1 cellular context compared by ENCODE assay signal in the genomic region with DNA sequence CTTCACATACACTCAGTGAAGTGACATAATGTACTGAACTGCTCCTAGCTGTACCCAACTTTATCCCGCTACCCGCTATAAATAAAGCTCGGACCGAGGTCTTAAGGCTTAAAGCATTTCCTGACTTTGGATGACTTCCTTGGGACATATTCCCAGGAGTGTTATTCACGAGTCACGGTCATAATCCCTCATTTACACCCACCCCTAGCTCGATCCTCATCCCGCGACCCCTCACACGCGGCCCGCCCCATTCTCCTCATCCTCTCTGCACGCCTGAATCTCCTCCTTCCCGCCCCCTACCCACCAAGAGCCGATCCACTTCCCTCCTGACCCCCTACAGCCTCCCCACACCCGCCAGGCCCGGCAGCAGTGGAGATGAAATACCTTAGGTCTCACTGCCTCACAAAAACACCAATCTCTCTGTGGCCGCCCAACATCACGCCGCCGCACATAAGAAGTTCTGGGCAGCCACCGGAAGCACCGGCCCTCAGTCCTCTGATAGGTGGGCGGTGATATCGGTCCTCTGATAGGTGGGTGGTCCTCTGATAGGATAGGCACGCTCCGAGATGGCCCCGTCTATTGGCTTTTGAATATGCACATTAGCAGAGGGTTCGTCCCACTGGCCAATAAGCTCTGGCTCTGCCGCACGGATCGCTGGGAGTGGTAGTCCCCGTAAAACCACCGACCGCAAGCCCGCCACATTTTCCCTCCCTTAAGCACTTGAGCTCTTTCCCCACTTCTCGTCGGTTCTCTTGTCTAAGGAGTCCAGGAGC.
A peak's percentile ranks its signal among the peaks of the same experiment; 100 is the strongest.
TF ChIP-seq lines count a peak whose summit lies in the region.

TSS of gene WDCP (minus strand) at position 462 of the 773 bp plus-strand sequence. CDS start 7,897 bp downstream, outside the sequence.

TF ChIP-seq in HepG2, 621 proteins besides CTCF, POLR2A, EP300 and RAD21 (continued from another document and continues in another):
- 0 out of 2 replicates have a peak, but pooled peaks have one; percentile 40 for TF ChIP-seq ZBTB7B (CRISPR knock-in tag; IDR thresholded peaks at IDR 0.05)
- TF ChIP-seq GABPA (IDR thresholded peaks at IDR 0.05; ENCODE audit: low read depth, low read length), result peak; percentile 77
- peak; percentile 96 for TF ChIP-seq GABPA (CRISPR knock-in tag; IDR thresholded peaks at IDR 0.05; ENCODE audit: low read depth)
- no peak for TF ChIP-seq TMF1 (CRISPR knock-in tag; IDR thresholded peaks at IDR 0.05; ENCODE audit: low read depth)
- TF ChIP-seq PPARG (CRISPR knock-in tag; conservative IDR thresholded peaks at IDR 0.05), result no peak
- no peak for TF ChIP-seq TCF7 (IDR thresholded peaks at IDR 0.05; ENCODE audit: low read depth)
- TF ChIP-seq ZHX1 (CRISPR knock-in tag; IDR thresholded peaks at IDR 0.05; ENCODE audit: low read depth), result 0 out of 2 replicates have a peak, but pooled peaks have one; percentile 30
- no peak for TF ChIP-seq ZNF768 (CRISPR knock-in tag; IDR thresholded peaks at IDR 0.05)
- peak; percentile 83 for TF ChIP-seq ZNF776 (CRISPR knock-in tag; IDR thresholded peaks at IDR 0.05)
- no peak for TF ChIP-seq GTF2F1 (IDR thresholded peaks at IDR 0.05; ENCODE audit: low read length)
- no peak for TF ChIP-seq PLSCR1 (CRISPR knock-in tag; IDR thresholded peaks at IDR 0.05; ENCODE audit: borderline replicate concordance)
- TF ChIP-seq ESRRA (CRISPR knock-in tag; IDR thresholded peaks at IDR 0.05; ENCODE audit: low read depth), result peak; percentile 42; the same call in 1 of the 2 replicates
- TF ChIP-seq ZNF737 (CRISPR knock-in tag; IDR thresholded peaks at IDR 0.05; ENCODE audit: borderline replicate concordance), result no peak
- no peak for TF ChIP-seq ZNF451 (CRISPR knock-in tag; IDR thresholded peaks at IDR 0.05)
- no peak for TF ChIP-seq ZBTB4 (CRISPR knock-in tag; IDR thresholded peaks at IDR 0.05; ENCODE audit: borderline replicate concordance)
- no peak for TF ChIP-seq ZSCAN20 (CRISPR knock-in tag; IDR thresholded peaks at IDR 0.05; ENCODE audit: borderline replicate concordance)
- TF ChIP-seq, protein P1, sequence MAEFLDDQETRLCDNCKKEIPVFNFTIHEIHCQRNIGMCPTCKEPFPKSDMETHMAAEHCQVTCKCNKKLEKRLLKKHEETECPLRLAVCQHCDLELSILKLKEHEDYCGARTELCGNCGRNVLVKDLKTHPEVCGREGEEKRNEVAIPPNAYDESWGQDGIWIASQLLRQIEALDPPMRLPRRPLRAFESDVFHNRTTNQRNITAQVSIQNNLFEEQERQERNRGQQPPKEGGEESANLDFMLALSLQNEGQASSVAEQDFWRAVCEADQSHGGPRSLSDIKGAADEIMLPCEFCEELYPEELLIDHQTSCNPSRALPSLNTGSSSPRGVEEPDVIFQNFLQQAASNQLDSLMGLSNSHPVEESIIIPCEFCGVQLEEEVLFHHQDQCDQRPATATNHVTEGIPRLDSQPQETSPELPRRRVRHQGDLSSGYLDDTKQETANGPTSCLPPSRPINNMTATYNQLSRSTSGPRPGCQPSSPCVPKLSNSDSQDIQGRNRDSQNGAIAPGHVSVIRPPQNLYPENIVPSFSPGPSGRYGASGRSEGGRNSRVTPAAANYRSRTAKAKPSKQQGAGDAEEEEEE (CRISPR knock-in tag; IDR thresholded peaks at IDR 0.05; ENCODE audit: borderline replicate concordance), result no peak
- no peak for TF ChIP-seq ZNF136 (CRISPR knock-in tag; IDR thresholded peaks at IDR 0.05; ENCODE audit: low read depth)
- no peak for TF ChIP-seq ARNT2 (CRISPR knock-in tag; IDR thresholded peaks at IDR 0.05; ENCODE audit: low read depth)
- TF ChIP-seq, protein P2, sequence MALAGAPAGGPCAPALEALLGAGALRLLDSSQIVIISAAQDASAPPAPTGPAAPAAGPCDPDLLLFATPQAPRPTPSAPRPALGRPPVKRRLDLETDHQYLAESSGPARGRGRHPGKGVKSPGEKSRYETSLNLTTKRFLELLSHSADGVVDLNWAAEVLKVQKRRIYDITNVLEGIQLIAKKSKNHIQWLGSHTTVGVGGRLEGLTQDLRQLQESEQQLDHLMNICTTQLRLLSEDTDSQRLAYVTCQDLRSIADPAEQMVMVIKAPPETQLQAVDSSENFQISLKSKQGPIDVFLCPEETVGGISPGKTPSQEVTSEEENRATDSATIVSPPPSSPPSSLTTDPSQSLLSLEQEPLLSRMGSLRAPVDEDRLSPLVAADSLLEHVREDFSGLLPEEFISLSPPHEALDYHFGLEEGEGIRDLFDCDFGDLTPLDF (CRISPR knock-in tag; IDR thresholded peaks at IDR 0.05), result peak; percentile 81; the same call in 1 of the 2 replicates
- 0 out of 2 replicates have a peak, but pooled peaks have one; percentile 22 for TF ChIP-seq HIC2 (CRISPR knock-in tag; IDR thresholded peaks at IDR 0.05; ENCODE audit: low read depth)
- TF ChIP-seq ZNF33B (CRISPR knock-in tag; IDR thresholded peaks at IDR 0.05), result no peak
- TF ChIP-seq, protein P3, sequence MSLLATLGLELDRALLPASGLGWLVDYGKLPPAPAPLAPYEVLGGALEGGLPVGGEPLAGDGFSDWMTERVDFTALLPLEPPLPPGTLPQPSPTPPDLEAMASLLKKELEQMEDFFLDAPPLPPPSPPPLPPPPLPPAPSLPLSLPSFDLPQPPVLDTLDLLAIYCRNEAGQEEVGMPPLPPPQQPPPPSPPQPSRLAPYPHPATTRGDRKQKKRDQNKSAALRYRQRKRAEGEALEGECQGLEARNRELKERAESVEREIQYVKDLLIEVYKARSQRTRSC (CRISPR knock-in tag; IDR thresholded peaks at IDR 0.05; ENCODE audit: low read depth), result no peak
- TF ChIP-seq ZKSCAN1 (IDR thresholded peaks at IDR 0.05; ENCODE audit: low read length), result 0 out of 2 replicates have a peak, but pooled peaks have one; percentile 33
- TF ChIP-seq, protein P4, sequence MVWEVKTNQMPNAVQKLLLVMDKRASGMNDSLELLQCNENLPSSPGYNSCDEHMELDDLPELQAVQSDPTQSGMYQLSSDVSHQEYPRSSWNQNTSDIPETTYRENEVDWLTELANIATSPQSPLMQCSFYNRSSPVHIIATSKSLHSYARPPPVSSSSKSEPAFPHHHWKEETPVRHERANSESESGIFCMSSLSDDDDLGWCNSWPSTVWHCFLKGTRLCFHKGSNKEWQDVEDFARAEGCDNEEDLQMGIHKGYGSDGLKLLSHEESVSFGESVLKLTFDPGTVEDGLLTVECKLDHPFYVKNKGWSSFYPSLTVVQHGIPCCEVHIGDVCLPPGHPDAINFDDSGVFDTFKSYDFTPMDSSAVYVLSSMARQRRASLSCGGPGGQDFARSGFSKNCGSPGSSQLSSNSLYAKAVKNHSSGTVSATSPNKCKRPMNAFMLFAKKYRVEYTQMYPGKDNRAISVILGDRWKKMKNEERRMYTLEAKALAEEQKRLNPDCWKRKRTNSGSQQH (CRISPR knock-in tag; IDR thresholded peaks at IDR 0.05; ENCODE audit: low read depth), result peak; percentile 60
- TF ChIP-seq, protein P5, sequence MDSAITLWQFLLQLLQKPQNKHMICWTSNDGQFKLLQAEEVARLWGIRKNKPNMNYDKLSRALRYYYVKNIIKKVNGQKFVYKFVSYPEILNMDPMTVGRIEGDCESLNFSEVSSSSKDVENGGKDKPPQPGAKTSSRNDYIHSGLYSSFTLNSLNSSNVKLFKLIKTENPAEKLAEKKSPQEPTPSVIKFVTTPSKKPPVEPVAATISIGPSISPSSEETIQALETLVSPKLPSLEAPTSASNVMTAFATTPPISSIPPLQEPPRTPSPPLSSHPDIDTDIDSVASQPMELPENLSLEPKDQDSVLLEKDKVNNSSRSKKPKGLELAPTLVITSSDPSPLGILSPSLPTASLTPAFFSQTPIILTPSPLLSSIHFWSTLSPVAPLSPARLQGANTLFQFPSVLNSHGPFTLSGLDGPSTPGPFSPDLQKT (CRISPR knock-in tag; IDR thresholded peaks at IDR 0.05; ENCODE audit: borderline replicate concordance), result no peak
- TF ChIP-seq HNRNPLL (IDR thresholded peaks at IDR 0.05; ENCODE audit: low read depth, low read length, poor library complexity, severe bottlenecking), result peak; percentile 51
- TF ChIP-seq ZNF841 (CRISPR knock-in tag; IDR thresholded peaks at IDR 0.05; ENCODE audit: borderline replicate concordance), result no peak
- TF ChIP-seq SIX4 (CRISPR knock-in tag; IDR thresholded peaks at IDR 0.05), result no peak
- TF ChIP-seq CHCHD3 (CRISPR knock-in tag; IDR thresholded peaks at IDR 0.05), result no peak
- TF ChIP-seq PCBP2 (optimal IDR thresholded peaks at IDR 0.05; ENCODE audit: low read depth, low read length, poor library complexity, severe bottlenecking), result no peak
- TF ChIP-seq RCOR2 (CRISPR knock-in tag; IDR thresholded peaks at IDR 0.05), result no peak; the same call in 1 of the 2 replicates
- TF ChIP-seq, protein P6, sequence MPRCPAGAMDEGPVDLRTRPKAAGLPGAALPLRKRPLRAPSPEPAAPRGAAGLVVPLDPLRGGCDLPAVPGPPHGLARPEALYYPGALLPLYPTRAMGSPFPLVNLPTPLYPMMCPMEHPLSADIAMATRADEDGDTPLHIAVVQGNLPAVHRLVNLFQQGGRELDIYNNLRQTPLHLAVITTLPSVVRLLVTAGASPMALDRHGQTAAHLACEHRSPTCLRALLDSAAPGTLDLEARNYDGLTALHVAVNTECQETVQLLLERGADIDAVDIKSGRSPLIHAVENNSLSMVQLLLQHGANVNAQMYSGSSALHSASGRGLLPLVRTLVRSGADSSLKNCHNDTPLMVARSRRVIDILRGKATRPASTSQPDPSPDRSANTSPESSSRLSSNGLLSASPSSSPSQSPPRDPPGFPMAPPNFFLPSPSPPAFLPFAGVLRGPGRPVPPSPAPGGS (CRISPR knock-in tag; IDR thresholded peaks at IDR 0.05), result peak; percentile 37; the same call in 1 of the 2 replicates
- no peak for TF ChIP-seq HOXD1 (CRISPR knock-in tag; IDR thresholded peaks at IDR 0.05)
- TF ChIP-seq YY1 (IDR thresholded peaks at IDR 0.05; ENCODE audit: insufficient read depth, insufficient replicate concordance, low read depth, low read length), result peak; percentile 62
- peak; percentile 49 for TF ChIP-seq GATAD2A (CRISPR knock-in tag; IDR thresholded peaks at IDR 0.05)
- TF ChIP-seq ZC3H13 (CRISPR knock-in tag; IDR thresholded peaks at IDR 0.05), result no peak
- TF ChIP-seq FOXK1 (CRISPR knock-in tag; IDR thresholded peaks at IDR 0.05; ENCODE audit: borderline replicate concordance, low read depth), result peak; percentile 21; the same call in 1 of the 2 replicates
- TF ChIP-seq BCL6 (CRISPR knock-in tag; IDR thresholded peaks at IDR 0.05), result no peak
- no peak for TF ChIP-seq HNF4G (IDR thresholded peaks at IDR 0.05; ENCODE audit: borderline replicate concordance, low read depth, low read length)
- no peak for TF ChIP-seq HNF4G (CRISPR knock-in tag; IDR thresholded peaks at IDR 0.05; ENCODE audit: borderline replicate concordance, low read depth)
- peak; percentile 80; the same call in 1 of the 2 replicates for TF ChIP-seq CBFB (CRISPR knock-in tag; IDR thresholded peaks at IDR 0.05)
